In the genomic region with DNA sequence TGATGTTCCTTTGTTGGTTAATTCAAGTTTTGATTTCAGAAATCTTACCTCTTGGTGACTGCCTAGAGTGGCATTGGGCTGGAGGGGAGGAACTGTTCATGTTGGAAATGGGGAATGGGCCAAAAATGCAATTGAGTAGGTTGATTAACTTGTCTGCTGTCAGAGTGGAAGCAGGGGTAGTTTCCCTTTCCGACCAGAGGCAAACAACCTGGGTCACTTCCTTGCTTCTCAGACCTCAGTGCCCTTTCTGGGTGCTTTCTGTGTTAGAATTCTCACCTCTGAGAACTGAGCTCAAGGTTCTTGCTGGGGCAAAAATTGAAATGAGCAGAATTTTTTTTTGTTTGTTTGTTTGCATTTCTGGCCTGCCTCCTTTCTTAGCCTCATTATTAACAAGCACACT, we compare ENCODE assay signal across 13 cellular contexts. TPM values are rescaled to one million over a fixed set of nuclear protein-coding genes. Genes with fewer than 3 reads are reported as not detected.
DNase-seq lines count a peak whose midpoint lies in the region; ATAC-seq and TF ChIP-seq lines count a peak whose summit lies in the region.
"Had no signal": no experiment of that assay in that cellular context is flagged by ENCODE, and none has a peak within 500 bp of the region (broad histone marks: within the 10 kb centered on the region; RNA-seq: fewer than 3 reads in every experiment).

No MANE protein-coding gene starts in this region.

- H3K4me3 ChIP-seq in transverse colon, result no peak overlapping the region
- H3K4me3 ChIP-seq: A549 had no signal

- H3K36me3 ChIP-seq in transverse colon, result no peaks in the 10 kb centered on the region
- H3K36me3 ChIP-seq: thoracic aorta had no signal

- intact Hi-C loops in transverse colon (cut with DNase I; ENCODE audit: low total_unique reads), result loop anchor here (10.0 kb wide), 1 partner anchor 83 kb away; no protein-coding TSS in a partner anchor

- H3K36me3 Mint-ChIP-seq in activated CD8-positive, alpha-beta memory T cell treated with anti-CD3 and anti-CD28 coated beads, Interleukin-2, amount 10 ng/mL, durations not matched to agents 7 days and 5 days, result peaks cover 30% of the 10 kb centered on the region
- peaks cover 18% of the 10 kb centered on the region for H3K36me3 Mint-ChIP-seq in T-helper 1 cell treated with Interleukin-12 subunit alpha and Interleukin-12 subunit beta and Interleukin-4 antibody, amounts not matched to agents 30 μg/mL and 1 μg/mL, for 36 hours (ENCODE audit: low read depth)
- peaks cover 36% of the 10 kb centered on the region for H3K36me3 Mint-ChIP-seq in activated naive CD8-positive, alpha-beta T cell treated with anti-CD3 and anti-CD28 coated beads, Interleukin-2, amount 50 U/mL, for 24 hours (ENCODE audit: low read depth)
- H3K36me3 Mint-ChIP-seq in stimulated activated memory B cell treated with anti-CD40 and anti-IgM and Interleukin-4, amounts not matched to agents 10 μg/mL and 1 μg/mL and 100 μg/mL, for 72 hours, result peaks cover 25% of the 10 kb centered on the region

- no peaks in the 10 kb centered on the region for H3K9me3 ChIP-seq in transverse colon
- H3K9me3 ChIP-seq: A549, thoracic aorta had no signal

- H3K4me3 Mint-ChIP-seq in activated CD8-positive, alpha-beta memory T cell treated with anti-CD3 and anti-CD28 coated beads, Interleukin-2, amount 10 ng/mL, durations not matched to agents 7 days and 5 days, result peak overlapping the region; percentile 57
- peak overlapping the region; percentile 60 for H3K4me3 Mint-ChIP-seq in T-helper 1 cell treated with Interleukin-12 subunit alpha and Interleukin-12 subunit beta and Interleukin-4 antibody, amounts not matched to agents 30 μg/mL and 1 μg/mL, for 36 hours
- H3K4me3 Mint-ChIP-seq in activated naive CD8-positive, alpha-beta T cell treated with anti-CD3 and anti-CD28 coated beads, Interleukin-2, amount 50 U/mL, for 24 hours, result peak overlapping the region; percentile 95
- H3K4me3 Mint-ChIP-seq in stimulated activated memory B cell treated with anti-CD40 and anti-IgM and Interleukin-4, amounts not matched to agents 10 μg/mL and 1 μg/mL and 100 μg/mL, for 72 hours, result no peak overlapping the region

- H3K9me3 Mint-ChIP-seq in activated CD8-positive, alpha-beta memory T cell treated with anti-CD3 and anti-CD28 coated beads, Interleukin-2, amount 10 ng/mL, durations not matched to agents 7 days and 5 days (ENCODE audit: low read depth), result peaks cover 11% of the 10 kb centered on the region
- H3K9me3 Mint-ChIP-seq in T-helper 1 cell treated with Interleukin-12 subunit alpha and Interleukin-12 subunit beta and Interleukin-4 antibody, amounts not matched to agents 30 μg/mL and 1 μg/mL, for 36 hours, result peaks cover 20% of the 10 kb centered on the region
- H3K9me3 Mint-ChIP-seq in activated naive CD8-positive, alpha-beta T cell treated with anti-CD3 and anti-CD28 coated beads, Interleukin-2, amount 50 U/mL, for 24 hours, result peaks cover 9% of the 10 kb centered on the region
- H3K9me3 Mint-ChIP-seq in stimulated activated memory B cell treated with anti-CD40 and anti-IgM and Interleukin-4, amounts not matched to agents 10 μg/mL and 1 μg/mL and 100 μg/mL, for 72 hours, result peaks cover 5% of the 10 kb centered on the region

- peaks cover 49% of the 10 kb centered on the region for H3K4me1 Mint-ChIP-seq in activated CD8-positive, alpha-beta memory T cell treated with anti-CD3 and anti-CD28 coated beads, Interleukin-2, amount 10 ng/mL, durations not matched to agents 7 days and 5 days
- peaks cover 59% of the 10 kb centered on the region for H3K4me1 Mint-ChIP-seq in T-helper 1 cell treated with Interleukin-12 subunit alpha and Interleukin-12 subunit beta and Interleukin-4 antibody, amounts not matched to agents 30 μg/mL and 1 μg/mL, for 36 hours (ENCODE audit: low read depth)
- H3K4me1 Mint-ChIP-seq in activated naive CD8-positive, alpha-beta T cell treated with anti-CD3 and anti-CD28 coated beads, Interleukin-2, amount 50 U/mL, for 24 hours, result peaks cover 63% of the 10 kb centered on the region
- H3K4me1 Mint-ChIP-seq in stimulated activated memory B cell treated with anti-CD40 and anti-IgM and Interleukin-4, amounts not matched to agents 10 μg/mL and 1 μg/mL and 100 μg/mL, for 72 hours, result peaks cover 24% of the 10 kb centered on the region

- no peak for TF ChIP-seq EP300 in transverse colon (IDR thresholded peaks at IDR 0.05; ENCODE audit: low read depth)

- H3K4me1 ChIP-seq in transverse colon, result peaks cover 7 to 32% (median 16%) of the 10 kb centered on the region in 4 donors

- no peak for TF ChIP-seq POLR2A in transverse colon (IDR thresholded peaks at IDR 0.05)

- peak overlapping the region in 1 of 4 donors; percentile 24 for H3K27ac ChIP-seq in transverse colon
- H3K27ac ChIP-seq: thoracic aorta had no signal

- H3K27me3 Mint-ChIP-seq in activated CD8-positive, alpha-beta memory T cell treated with anti-CD3 and anti-CD28 coated beads, Interleukin-2, amount 10 ng/mL, durations not matched to agents 7 days and 5 days, result no peaks in the 10 kb centered on the region
- no peaks in the 10 kb centered on the region for H3K27me3 Mint-ChIP-seq in T-helper 1 cell treated with Interleukin-12 subunit alpha and Interleukin-12 subunit beta and Interleukin-4 antibody, amounts not matched to agents 30 μg/mL and 1 μg/mL, for 36 hours (ENCODE audit: low read depth)
- no peaks in the 10 kb centered on the region for H3K27me3 Mint-ChIP-seq in activated naive CD8-positive, alpha-beta T cell treated with anti-CD3 and anti-CD28 coated beads, Interleukin-2, amount 50 U/mL, for 24 hours
- no peaks in the 10 kb centered on the region for H3K27me3 Mint-ChIP-seq in stimulated activated memory B cell treated with anti-CD40 and anti-IgM and Interleukin-4, amounts not matched to agents 10 μg/mL and 1 μg/mL and 100 μg/mL, for 72 hours
- H3K27me3 Mint-ChIP-seq: dendritic cell treated with granulocyte-macrophage colony-stimulating factor and Interleukin-4, amounts not matched to agents 40 ng/mL and 50 ng/mL, for 4 days had no signal

- peak overlapping the region; percentile 67 for H3K27ac Mint-ChIP-seq in activated CD8-positive, alpha-beta memory T cell treated with anti-CD3 and anti-CD28 coated beads, Interleukin-2, amount 10 ng/mL, durations not matched to agents 7 days and 5 days
- peak overlapping the region; percentile 75 for H3K27ac Mint-ChIP-seq in T-helper 1 cell treated with Interleukin-12 subunit alpha and Interleukin-12 subunit beta and Interleukin-4 antibody, amounts not matched to agents 30 μg/mL and 1 μg/mL, for 36 hours
- H3K27ac Mint-ChIP-seq in activated naive CD8-positive, alpha-beta T cell treated with anti-CD3 and anti-CD28 coated beads, Interleukin-2, amount 50 U/mL, for 24 hours, result peak overlapping the region; percentile 92
- H3K27ac Mint-ChIP-seq in stimulated activated memory B cell treated with anti-CD40 and anti-IgM and Interleukin-4, amounts not matched to agents 10 μg/mL and 1 μg/mL and 100 μg/mL, for 72 hours, result peak overlapping the region; percentile 54

- peak; percentile 50 for DNase-seq in activated CD8-positive, alpha-beta memory T cell treated with anti-CD3 and anti-CD28 coated beads, Interleukin-2, amount 10 ng/mL, durations not matched to agents 7 days and 5 days
- no peak for DNase-seq in activated CD8-positive, alpha-beta memory T cell treated with anti-CD3 and anti-CD28 coated beads, Interleukin-2, amount 50 U/mL, for 48 hours
- DNase-seq in activated naive CD8-positive, alpha-beta T cell treated with anti-CD3 and anti-CD28 coated beads, Interleukin-2, amount 50 U/mL, for 24 hours, result peak; percentile 39
- no peak for DNase-seq in transverse colon
- DNase-seq: aorta, NCI-H1048 had no signal

- ATAC-seq in activated CD8-positive, alpha-beta memory T cell treated with anti-CD3 and anti-CD28 coated beads, Interleukin-2, amount 10 ng/mL, durations not matched to agents 7 days and 5 days, result no peak
- ATAC-seq in activated naive CD8-positive, alpha-beta T cell treated with anti-CD3 and anti-CD28 coated beads, Interleukin-2, amount 50 U/mL, for 24 hours, result peak; percentile 11
- ATAC-seq in stimulated activated memory B cell treated with anti-CD40 and anti-IgM and Interleukin-4, amounts not matched to agents 10 μg/mL and 1 μg/mL and 100 μg/mL, for 72 hours, result no peak
- ATAC-seq in HG02763 (IDR thresholded peaks at IDR 0.05; ENCODE audit: unreplicated experiment), result no peak
- no peak for ATAC-seq in GM21786 (IDR thresholded peaks at IDR 0.05; ENCODE audit: unreplicated experiment)
- ATAC-seq: A549 had no signal

- in situ Hi-C loops in transverse colon (cut with MboI; ENCODE audit: low pct_ligation_motif_present in 1 of 4, low pct_unique_long_range_greater_than_20kb in 1 of 4, low sequenced_read_pairs in 3 of 4), result no loop called here

- no peak for TF ChIP-seq CTCF in transverse colon (IDR thresholded peaks at IDR 0.05)

- 62 to 80% methylated on average over 1 of the region's 1 CpG for WGBS in transverse colon (ENCODE audit: low coverage in 1 of 2), 2 donors

- CTCF ChIA-PET in activated CD8-positive, alpha-beta memory T cell treated with anti-CD3 and anti-CD28 coated beads, Interleukin-2, amount 10 ng/mL, durations not matched to agents 7 days and 5 days (lab: Charles Lee), result interaction anchor here (0.6 to 10.1 kb wide), 11 partner anchors 10 to 407 kb away, joined by 3 to 101 read pairs (median 5); a partner anchor contains a TSS

- no peaks in the 10 kb centered on the region for H3K27me3 ChIP-seq in transverse colon

RNA-seq across cellular contexts. Expression of a gene that starts 2.3 kb away (rescaled TPM):
- 100 to 1,000 TPM; 182 to 206 TPM for total RNA-seq in activated CD8-positive, alpha-beta memory T cell treated with anti-CD3 and anti-CD28 coated beads, Interleukin-2, amount 10 ng/mL, durations not matched to agents 7 days and 5 days
- total RNA-seq in transverse colon, result 10 to 100 TPM; 43.2 to 87.5 (median 67.2) TPM

RNA-seq across cellular contexts. Expression of a gene that starts 37.4 kb away (rescaled TPM):
- total RNA-seq in activated CD8-positive, alpha-beta memory T cell treated with anti-CD3 and anti-CD28 coated beads, Interleukin-2, amount 10 ng/mL, durations not matched to agents 7 days and 5 days, result 1 to 10 TPM; 5.1 to 9.2 TPM
- total RNA-seq in transverse colon, result 10 to 100 TPM in 3 of 4 donors, 1 to 10 TPM in 1; 9.3 to 23.6 (median 15.3) TPM

RNA-seq across cellular contexts. Expression of a gene that starts 37.6 kb away (rescaled TPM):
- 1 to 10 TPM; 4.3 to 5.6 TPM for total RNA-seq in activated CD8-positive, alpha-beta memory T cell treated with anti-CD3 and anti-CD28 coated beads, Interleukin-2, amount 10 ng/mL, durations not matched to agents 7 days and 5 days
- 1 to 10 TPM in 2 of 4 donors, not detected in 2; 1.4 to 2.5 TPM for total RNA-seq in transverse colon

Comparison
In these comparisons a context has a peak if more than half of its experiments do, and no peak if none do; other contexts are left out.
1. DNase-seq: peak in activated CD8-positive, alpha-beta memory T cell treated with anti-CD3 and anti-CD28 coated beads, Interleukin-2, amount 10 ng/mL, durations not matched to agents 7 days and 5 days (single experiment) and activated naive CD8-positive, alpha-beta T cell treated with anti-CD3 and anti-CD28 coated beads, Interleukin-2, amount 50 U/mL, for 24 hours (single experiment); none in activated CD8-positive, alpha-beta memory T cell treated with anti-CD3 and anti-CD28 coated beads, Interleukin-2, amount 50 U/mL, for 48 hours (single experiment) and transverse colon (single experiment).
2. Peak in every context shown above with its lines, with median percentiles within 50 percentile points of each other: H3K27ac Mint-ChIP-seq.